ENCODE assay signal across 8 cellular contexts in the genomic region with DNA sequence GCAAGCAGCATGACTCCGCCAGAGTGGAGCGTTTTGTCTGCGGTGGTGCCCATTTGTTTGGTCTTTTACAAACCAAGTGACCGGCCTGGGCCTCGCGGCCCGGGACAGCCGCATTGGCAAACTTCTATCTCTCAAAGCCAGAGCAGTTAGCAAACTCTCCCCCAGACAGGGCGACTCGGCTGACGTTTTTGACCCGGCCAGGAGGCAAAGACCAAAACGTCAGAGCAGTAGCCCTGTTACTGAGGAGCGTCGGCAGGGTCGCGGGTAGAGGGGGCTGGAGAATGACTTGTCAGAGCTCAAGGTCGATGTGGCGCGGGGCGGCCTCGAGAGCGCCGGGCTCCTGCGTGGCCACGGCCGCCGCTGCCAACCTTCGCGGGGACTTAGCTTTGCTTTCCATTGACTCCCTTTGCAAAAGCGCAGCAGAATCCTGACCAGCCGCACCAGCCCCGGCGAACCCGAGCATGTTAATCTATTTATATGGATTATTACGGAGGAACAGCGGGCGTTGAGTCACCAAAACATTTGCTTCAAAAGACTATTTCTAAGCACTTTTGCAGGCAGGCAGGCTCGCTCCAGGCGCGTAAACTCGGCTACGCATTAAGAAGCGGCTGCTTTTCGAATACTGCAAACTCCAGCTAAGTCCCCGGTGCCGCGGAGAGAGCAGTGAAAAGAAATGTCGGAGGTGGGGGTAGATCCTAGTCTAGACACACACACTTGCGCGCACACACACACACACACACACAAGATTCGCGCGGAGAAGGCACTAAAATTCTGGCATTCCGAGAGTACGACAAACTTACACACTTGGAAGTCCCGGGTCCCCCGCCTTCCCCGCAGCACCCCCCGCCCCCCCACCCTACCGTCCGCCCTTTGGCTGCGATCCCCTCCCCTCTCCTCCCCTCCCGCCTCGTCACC. TPM values are rescaled to one million over a fixed set of nuclear protein-coding genes. Genes with fewer than 3 reads are reported as not detected.
DNase-seq lines count a peak whose midpoint lies in the region; ATAC-seq and TF ChIP-seq lines count a peak whose summit lies in the region.

No MANE protein-coding gene starts in this region.

- H3K9me3 ChIP-seq in ES-I3 (ENCODE audit: control insufficient read depth, insufficient read depth, low read length) = no peaks in the 10 kb centered on the region
- H3K9me3 ChIP-seq in IMR-90 (ENCODE audit: control insufficient read depth, insufficient read depth, low read length) = no peaks in the 10 kb centered on the region
- no peaks in the 10 kb centered on the region for H3K9me3 ChIP-seq in skeletal muscle tissue (ENCODE audit: control insufficient read depth in 3 of 3, low read length in 3 of 3)

- H3K4me1 ChIP-seq in ES-I3 (ENCODE audit: insufficient read depth, low read length) = peaks cover 19% of the 10 kb centered on the region
- H3K4me1 ChIP-seq in IMR-90 (ENCODE audit: control insufficient read depth, insufficient read depth, low read length) = peaks cover 15% of the 10 kb centered on the region
- H3K4me1 ChIP-seq in skeletal muscle tissue (ENCODE audit: control insufficient read depth in 3 of 3, insufficient read depth in 3 of 3, low read length in 3 of 3) = peaks cover 31 to 44% (median 43%) of the 10 kb centered on the region in 3 donors

- H3K9ac ChIP-seq in ES-I3 (ENCODE audit: low read depth, low read length) (peak overlapping the region; percentile 76; the same call in 1 of the 2 replicates), IMR-90 (ENCODE audit: low read depth, low read length) (peak overlapping the region; percentile 62), skeletal muscle tissue (ENCODE audit: low read depth in 1 of 3, low read length in 3 of 3) (peak overlapping the region; percentile 79 to 93 (median 79))

- POLR2A ChIA-PET in IMR-90 (lab: Charles Lee; ENCODE audit: unreplicated experiment) = interaction anchor here (0.6 to 1.4 kb wide), 5 partner anchors 9 to 420 kb away, joined by 3 to 7 read pairs (median 4); no protein-coding TSS in a partner anchor

- no peak for TF ChIP-seq CTCF in IMR-90 (conservative IDR thresholded peaks at IDR 0.05; ENCODE audit: low read depth, low read length)

- ATAC-seq in IMR-90 (ENCODE audit: low read depth) = peak; percentile 5

- H4K8ac ChIP-seq in IMR-90 (ENCODE audit: low read depth in 2 of 2, low read length in 2 of 2) = peak overlapping the region in 1 of 2 experiments; percentile 31; a peak in 1 of 4 replicates

- H3K27me3 ChIP-seq in IMR-90 (ENCODE audit: control insufficient read depth, insufficient read depth, low read length) (peaks cover 11% of the 10 kb centered on the region; the same call in 1 of the 2 replicates), skeletal muscle tissue (ENCODE audit: control insufficient read depth in 3 of 3, insufficient read depth in 3 of 3, low read length in 3 of 3) (peaks cover 23 to 26% (median 26%) of the 10 kb centered on the region in 3 donors)

- H2BK5ac ChIP-seq in IMR-90 (ENCODE audit: low read depth, low read length, poor library complexity, severe bottlenecking) = peak overlapping the region; percentile 41

- no peaks in the 10 kb centered on the region for H3K36me3 ChIP-seq in ES-I3 (ENCODE audit: insufficient read depth, low read length)
- H3K36me3 ChIP-seq in IMR-90 (ENCODE audit: control insufficient read depth, insufficient read depth, low read length) = peaks cover 18% of the 10 kb centered on the region
- peaks cover 0 to 12% (median 3%) of the 10 kb centered on the region in 3 donors for H3K36me3 ChIP-seq in skeletal muscle tissue (ENCODE audit: control insufficient read depth in 3 of 3, insufficient read depth in 3 of 3, low read length in 3 of 3)

- dilution Hi-C loops in IMR-90 (cut with HindIII; ENCODE audit: low sequenced_read_pairs, unreplicated experiment) = no loop called here

- peak overlapping the region; percentile 60 for H3K27ac ChIP-seq in IMR-90 (ENCODE audit: insufficient read depth, low read length)
- peak overlapping the region; percentile 81 for H3K27ac ChIP-seq in skeletal muscle tissue (ENCODE audit: low read depth, low read length)

- intact Hi-C loops in IMR-90 (cut with micrococcal nuclease) = loop anchor here (2.0 to 5.0 kb wide), 4 partner anchors 161 to 881 kb away; no protein-coding TSS in a partner anchor

- peak overlapping the region; percentile 75 for H3K4ac ChIP-seq in IMR-90 (ENCODE audit: low read depth, low read length)

- peak overlapping the region; percentile 42 for H3K14ac ChIP-seq in IMR-90 (replicated peaks; ENCODE audit: low read depth, low read length)

- peak overlapping the region; percentile 22; the same call in 1 of the 2 replicates for H2BK20ac ChIP-seq in IMR-90 (ENCODE audit: low read depth, low read length)

- H2AK9ac ChIP-seq in IMR-90 (replicated peaks; ENCODE audit: low read depth, low read length, poor library complexity) = peak overlapping the region; percentile 79

- no peak for TF ChIP-seq POLR2A in IMR-90 (IDR thresholded peaks at IDR 0.05; ENCODE audit: low read depth, low read length)

- no TSS peak for BruUV-seq in IMR-90 (replicated peaks; lab: Mats Ljungman, UMichigan)

- H2AFZ ChIP-seq in IMR-90 (replicated peaks; ENCODE audit: low read length, poor library complexity) = peak overlapping the region; percentile 90

- H2BK120ac ChIP-seq in IMR-90 (ENCODE audit: low read depth, low read length) = peak overlapping the region; percentile 71

- H2BK15ac ChIP-seq in IMR-90 (ENCODE audit: low read depth, low read length) = peak overlapping the region; percentile 48; the same call in 1 of the 3 replicates

- CTCF ChIA-PET in IMR-90 (lab: Yijun Ruan, JAX) = interaction anchor here (0.7 to 1.5 kb wide), 3 partner anchors 419 to 1353 kb away, joined by 3 to 9 read pairs (median 4); no protein-coding TSS in a partner anchor

- peak overlapping the region; percentile 18; the same call in 1 of the 2 replicates for H3K18ac ChIP-seq in IMR-90 (ENCODE audit: low read depth, low read length)

- H3K56ac ChIP-seq in IMR-90 (ENCODE audit: extremely low read depth, insufficient read depth, low read length) = peak overlapping the region; percentile 24; the same call in 1 of the 2 replicates

- WGBS in IMR-90 (ENCODE audit: extremely low coverage in 2 of 2, insufficient read length in 1 of 2), 2 experiments = 7% methylated on average over 18 of the region's 65 CpGs; no CpG with 5 or more reads in 1 of the 2 experiments

- H3K4me3 ChIP-seq in IMR-90 (ENCODE audit: insufficient read depth, low read depth, low read length) (peak overlapping the region; percentile 95), skeletal muscle tissue (ENCODE audit: low read length in 3 of 3) (peak overlapping the region; percentile 76 to 91 (median 86))

- in situ Hi-C loops in IMR-90 (cut with MboI; ENCODE audit: low sequenced_read_pairs) = loop anchor here (10.0 kb wide), 3 partner anchors 655 to 1355 kb away; no protein-coding TSS in a partner anchor

- H3K9me1 ChIP-seq in IMR-90 (ENCODE audit: insufficient read depth, low read length) = no peaks in the 10 kb centered on the region

- TF ChIP-seq RAD21 in IMR-90 (IDR thresholded peaks at IDR 0.05; ENCODE audit: low read length) = peak; percentile 15; the same call in 1 of the 2 replicates

- no peak overlapping the region for H2AK5ac ChIP-seq in IMR-90 (ENCODE audit: low read depth, low read length)

- H4K20me1 ChIP-seq in IMR-90 (ENCODE audit: insufficient read depth, low read length) = peaks cover 5% of the 10 kb centered on the region; the same call in 1 of the 2 replicates

- peak overlapping the region; percentile 76 for H3K4me2 ChIP-seq in IMR-90 (ENCODE audit: low read depth, low read length)

- H3K23ac ChIP-seq in IMR-90 (ENCODE audit: low read depth, low read length) = peak overlapping the region; percentile 70; the same call in 1 of the 2 replicates

- peak; percentile 91 for DNase-seq in IMR-90
- peak; percentile 82 for DNase-seq in amniotic epithelial cell (ENCODE audit: low read depth)
- DNase-seq in hippocampal formation (lab: John Stamatoyannopoulos, UW) = peak; percentile 73 to 77
- no peak for DNase-seq in MV-4-11 (lab: John Stamatoyannopoulos, UW)
- no peak for DNase-seq in ureter (ENCODE audit: low spot score)
- DNase-seq in NK-92 treated with Interleukin-12 subunit alpha and Interleukin-12 subunit beta, amount 100 ng/mL, for 24 hours (lab: John Stamatoyannopoulos, UW) = no peak

- H4K91ac ChIP-seq in IMR-90 (ENCODE audit: insufficient read depth, low read depth, low read length) = peak overlapping the region; percentile 36; the same call in 1 of the 2 replicates

- H3K79me1 ChIP-seq in IMR-90 (ENCODE audit: low read depth in 1 of 2, low read length in 2 of 2) = peaks cover 3 to 21% of the 10 kb centered on the region in 2 experiments; a peak in 3 of 4 replicates

- no peak overlapping the region for H4K5ac ChIP-seq in IMR-90 (ENCODE audit: low read depth, low read length)

TF ChIP-seq in IMR-90, 13 proteins besides CTCF, POLR2A, EP300 and RAD21 (continues in another document):
- TF ChIP-seq MXI1 (IDR thresholded peaks at IDR 0.05; ENCODE audit: borderline replicate concordance, low read depth, low read length) = 0 out of 2 replicates have a peak, but pooled peaks have one; percentile 29
- 0 out of 2 replicates have a peak, but pooled peaks have one; percentile 9 for TF ChIP-seq FOS (IDR thresholded peaks at IDR 0.05; ENCODE audit: low read depth, low read length)
- no peak for TF ChIP-seq USF2 (IDR thresholded peaks at IDR 0.05; ENCODE audit: low read depth, low read length)
- no peak for TF ChIP-seq ELK1 (IDR thresholded peaks at IDR 0.05; ENCODE audit: borderline replicate concordance, low read depth, low read length)
- TF ChIP-seq RCOR1 (IDR thresholded peaks at IDR 0.05; ENCODE audit: insufficient replicate concordance, low read length) = no peak

RNA-seq across cellular contexts. Expression of gene SOX9, which starts 0.6 kb away (rescaled TPM):
- total RNA-seq in IMR-90 (2012; rRNA removed) (4.1 and 8.3 TPM in 2 replicates), skeletal muscle tissue (6.3 TPM), ureter (21.4 TPM)
- 12.7 and 17.6 TPM in 2 replicates for polyA plus RNA-seq in IMR-90 (2012; rRNA removed)
- polyA plus RNA-seq in IMR-90 (2012; cell fraction: cytosol; rRNA removed) = 12.5 and 21.1 TPM in 2 replicates
- 31.6 and 43.9 TPM in 2 replicates for polyA plus RNA-seq in IMR-90 (2012; cell fraction: nucleus; rRNA removed; ENCODE audit: low replicate concordance)

Comparison
In these comparisons a context has a peak if more than half of its experiments do, and no peak if none do; other contexts are left out.
1. DNase-seq: peak in IMR-90 (single experiment), amniotic epithelial cell (single experiment) and hippocampal formation (2 of 2); none in MV-4-11 (single experiment), ureter (single experiment) and NK-92 treated with Interleukin-12 subunit alpha and Interleukin-12 subunit beta, amount 100 ng/mL, for 24 hours (single experiment).
2. Peak in every context shown above with its lines, with median percentiles within 50 percentile points of each other: H3K9ac ChIP-seq.